ENCODE assay signal across 20 cellular contexts in genomic region chr7:148412691-148413090, GRCh38.
"Had no signal": no experiment of that assay in that cellular context is flagged by ENCODE, and none has a peak within 500 bp of the region (broad histone marks: within the 10 kb centered on the region; RNA-seq: fewer than 3 reads in every experiment).

No MANE protein-coding gene starts in this region.

- H3K36me3 Mint-ChIP-seq: immature natural killer cell had no signal

- H3K4me1 Mint-ChIP-seq: immature natural killer cell had no signal

- H3K9me3 Mint-ChIP-seq: immature natural killer cell, naive B cell had no signal

- H3K27me3 Mint-ChIP-seq: memory B cell, naive B cell had no signal

- H3K4me3 Mint-ChIP-seq: immature natural killer cell, memory B cell, naive B cell had no signal

- H3K27ac Mint-ChIP-seq: immature natural killer cell, memory B cell had no signal

- ATAC-seq: foreskin keratinocyte, gastroesophageal sphincter, heart left ventricle, left colon, left lobe of liver, mucosa of descending colon had no signal

- DNase-seq: dermis blood vessel endothelial cell; dorsolateral prefrontal cortex; effector CD4-positive, alpha-beta T cell; effector memory CD4-positive, alpha-beta T cell; foreskin keratinocyte; heart left ventricle; hypothalamus; immature natural killer cell; islet precursor cell; kidney; kidney glomerular epithelial cell; left colon; left ventricle myocardium inferior; mammary epithelial cell; mesendoderm; mucosa of descending colon; naive B cell had no signal
